Comparison of ENCODE assay signal across 2 cellular contexts in the genomic region with DNA sequence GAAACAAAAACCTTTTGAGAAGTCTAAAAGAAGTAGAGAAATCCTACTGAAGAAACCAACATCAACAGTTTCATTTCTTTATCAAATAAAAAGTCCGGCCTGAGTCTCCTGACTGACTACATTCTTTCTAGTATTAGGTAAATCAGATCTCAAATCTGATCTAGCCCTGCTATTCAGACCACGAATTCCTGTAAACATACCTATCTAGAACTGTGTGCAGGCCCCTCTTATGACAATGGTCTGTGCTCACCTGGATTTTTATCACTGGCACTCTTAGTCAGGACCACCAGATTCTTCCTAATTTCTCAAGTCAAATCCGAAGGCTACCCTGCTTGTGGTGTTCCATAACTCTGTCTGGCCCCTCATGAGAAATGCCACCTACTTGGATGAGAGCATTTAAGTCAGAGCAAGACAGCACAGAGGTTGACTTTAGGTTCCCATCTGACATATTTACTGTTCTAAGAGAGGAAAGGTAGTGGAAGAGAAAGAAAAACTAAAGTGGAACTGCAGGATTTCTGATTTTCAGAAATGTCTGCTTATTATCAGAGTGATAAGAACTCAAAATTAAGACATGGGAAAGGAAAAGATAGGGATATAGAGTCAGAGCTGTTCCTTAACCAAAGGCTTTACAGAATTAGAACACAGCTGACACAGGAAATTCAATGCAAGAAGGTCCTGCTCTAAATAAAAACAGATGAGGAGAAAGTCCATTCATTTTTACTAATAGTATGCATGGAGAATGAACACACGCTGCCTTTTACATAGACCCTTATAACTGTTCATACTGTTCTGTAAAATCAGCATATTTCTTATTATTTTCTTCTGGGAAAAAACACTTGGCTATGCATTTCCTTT.
TF ChIP-seq lines count a peak whose summit lies in the region.

No MANE protein-coding gene starts in this region.

TF ChIP-seq in HCT116, 20 proteins besides CTCF, POLR2A, EP300 and RAD21:
- no peak for TF ChIP-seq ZFX (IDR thresholded peaks at IDR 0.05)
- no peak for TF ChIP-seq SIN3A (IDR thresholded peaks at IDR 0.05; ENCODE audit: low read depth)
- TF ChIP-seq JUND (IDR thresholded peaks at IDR 0.05) = no peak
- TF ChIP-seq, protein P1, sequence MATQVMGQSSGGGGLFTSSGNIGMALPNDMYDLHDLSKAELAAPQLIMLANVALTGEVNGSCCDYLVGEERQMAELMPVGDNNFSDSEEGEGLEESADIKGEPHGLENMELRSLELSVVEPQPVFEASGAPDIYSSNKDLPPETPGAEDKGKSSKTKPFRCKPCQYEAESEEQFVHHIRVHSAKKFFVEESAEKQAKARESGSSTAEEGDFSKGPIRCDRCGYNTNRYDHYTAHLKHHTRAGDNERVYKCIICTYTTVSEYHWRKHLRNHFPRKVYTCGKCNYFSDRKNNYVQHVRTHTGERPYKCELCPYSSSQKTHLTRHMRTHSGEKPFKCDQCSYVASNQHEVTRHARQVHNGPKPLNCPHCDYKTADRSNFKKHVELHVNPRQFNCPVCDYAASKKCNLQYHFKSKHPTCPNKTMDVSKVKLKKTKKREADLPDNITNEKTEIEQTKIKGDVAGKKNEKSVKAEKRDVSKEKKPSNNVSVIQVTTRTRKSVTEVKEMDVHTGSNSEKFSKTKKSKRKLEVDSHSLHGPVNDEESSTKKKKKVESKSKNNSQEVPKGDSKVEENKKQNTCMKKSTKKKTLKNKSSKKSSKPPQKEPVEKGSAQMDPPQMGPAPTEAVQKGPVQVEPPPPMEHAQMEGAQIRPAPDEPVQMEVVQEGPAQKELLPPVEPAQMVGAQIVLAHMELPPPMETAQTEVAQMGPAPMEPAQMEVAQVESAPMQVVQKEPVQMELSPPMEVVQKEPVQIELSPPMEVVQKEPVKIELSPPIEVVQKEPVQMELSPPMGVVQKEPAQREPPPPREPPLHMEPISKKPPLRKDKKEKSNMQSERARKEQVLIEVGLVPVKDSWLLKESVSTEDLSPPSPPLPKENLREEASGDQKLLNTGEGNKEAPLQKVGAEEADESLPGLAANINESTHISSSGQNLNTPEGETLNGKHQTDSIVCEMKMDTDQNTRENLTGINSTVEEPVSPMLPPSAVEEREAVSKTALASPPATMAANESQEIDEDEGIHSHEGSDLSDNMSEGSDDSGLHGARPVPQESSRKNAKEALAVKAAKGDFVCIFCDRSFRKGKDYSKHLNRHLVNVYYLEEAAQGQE (IDR thresholded peaks at IDR 0.05; ENCODE audit: low read depth) = no peak
- no peak for TF ChIP-seq YY1 (IDR thresholded peaks at IDR 0.05; ENCODE audit: extremely low read depth, insufficient replicate concordance, low read depth, low read length)
- TF ChIP-seq EZH2 (IDR thresholded peaks at IDR 0.05) = no peak
- no peak for TF ChIP-seq FOSL1 (IDR thresholded peaks at IDR 0.05; ENCODE audit: low read depth)
- no peak for TF ChIP-seq SP1 (IDR thresholded peaks at IDR 0.05; ENCODE audit: low read depth)
- TF ChIP-seq, protein P2, sequence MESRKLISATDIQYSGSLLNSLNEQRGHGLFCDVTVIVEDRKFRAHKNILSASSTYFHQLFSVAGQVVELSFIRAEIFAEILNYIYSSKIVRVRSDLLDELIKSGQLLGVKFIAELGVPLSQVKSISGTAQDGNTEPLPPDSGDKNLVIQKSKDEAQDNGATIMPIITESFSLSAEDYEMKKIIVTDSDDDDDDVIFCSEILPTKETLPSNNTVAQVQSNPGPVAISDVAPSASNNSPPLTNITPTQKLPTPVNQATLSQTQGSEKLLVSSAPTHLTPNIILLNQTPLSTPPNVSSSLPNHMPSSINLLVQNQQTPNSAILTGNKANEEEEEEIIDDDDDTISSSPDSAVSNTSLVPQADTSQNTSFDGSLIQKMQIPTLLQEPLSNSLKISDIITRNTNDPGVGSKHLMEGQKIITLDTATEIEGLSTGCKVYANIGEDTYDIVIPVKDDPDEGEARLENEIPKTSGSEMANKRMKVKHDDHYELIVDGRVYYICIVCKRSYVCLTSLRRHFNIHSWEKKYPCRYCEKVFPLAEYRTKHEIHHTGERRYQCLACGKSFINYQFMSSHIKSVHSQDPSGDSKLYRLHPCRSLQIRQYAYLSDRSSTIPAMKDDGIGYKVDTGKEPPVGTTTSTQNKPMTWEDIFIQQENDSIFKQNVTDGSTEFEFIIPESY (IDR thresholded peaks at IDR 0.05; ENCODE audit: extremely low read depth, insufficient replicate concordance, low read length) = no peak
- no peak for TF ChIP-seq SRF (IDR thresholded peaks at IDR 0.05; ENCODE audit: low read depth)
TF ChIP-seq in HCT116: peak in this region for 0.

TF ChIP-seq in WTC11, 78 proteins besides CTCF, POLR2A, EP300 and RAD21:
- TF ChIP-seq ZNF396 (CRISPR knock-in tag; IDR thresholded peaks at IDR 0.05; ENCODE audit: borderline replicate concordance) = no peak
- no peak for TF ChIP-seq ZNF138 (CRISPR knock-in tag; conservative IDR thresholded peaks at IDR 0.05)
- TF ChIP-seq GABPB1 (CRISPR knock-in tag; IDR thresholded peaks at IDR 0.05) = no peak
- no peak for TF ChIP-seq SMAD4 (CRISPR knock-in tag; IDR thresholded peaks at IDR 0.05)
- no peak for TF ChIP-seq ATF1 (CRISPR knock-in tag; IDR thresholded peaks at IDR 0.05)
- no peak for TF ChIP-seq ZNF263 (CRISPR knock-in tag; IDR thresholded peaks at IDR 0.05; ENCODE audit: low read depth)
- TF ChIP-seq, protein P3, sequence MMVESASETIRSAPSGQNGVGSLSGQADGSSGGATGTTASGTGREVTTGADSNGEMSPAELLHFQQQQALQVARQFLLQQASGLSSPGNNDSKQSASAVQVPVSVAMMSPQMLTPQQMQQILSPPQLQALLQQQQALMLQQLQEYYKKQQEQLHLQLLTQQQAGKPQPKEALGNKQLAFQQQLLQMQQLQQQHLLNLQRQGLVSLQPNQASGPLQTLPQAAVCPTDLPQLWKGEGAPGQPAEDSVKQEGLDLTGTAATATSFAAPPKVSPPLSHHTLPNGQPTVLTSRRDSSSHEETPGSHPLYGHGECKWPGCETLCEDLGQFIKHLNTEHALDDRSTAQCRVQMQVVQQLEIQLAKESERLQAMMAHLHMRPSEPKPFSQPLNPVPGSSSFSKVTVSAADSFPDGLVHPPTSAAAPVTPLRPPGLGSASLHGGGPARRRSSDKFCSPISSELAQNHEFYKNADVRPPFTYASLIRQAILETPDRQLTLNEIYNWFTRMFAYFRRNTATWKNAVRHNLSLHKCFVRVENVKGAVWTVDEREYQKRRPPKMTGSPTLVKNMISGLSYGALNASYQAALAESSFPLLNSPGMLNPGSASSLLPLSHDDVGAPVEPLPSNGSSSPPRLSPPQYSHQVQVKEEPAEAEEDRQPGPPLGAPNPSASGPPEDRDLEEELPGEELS (CRISPR knock-in tag; IDR thresholded peaks at IDR 0.05) = no peak
- TF ChIP-seq, protein P4, sequence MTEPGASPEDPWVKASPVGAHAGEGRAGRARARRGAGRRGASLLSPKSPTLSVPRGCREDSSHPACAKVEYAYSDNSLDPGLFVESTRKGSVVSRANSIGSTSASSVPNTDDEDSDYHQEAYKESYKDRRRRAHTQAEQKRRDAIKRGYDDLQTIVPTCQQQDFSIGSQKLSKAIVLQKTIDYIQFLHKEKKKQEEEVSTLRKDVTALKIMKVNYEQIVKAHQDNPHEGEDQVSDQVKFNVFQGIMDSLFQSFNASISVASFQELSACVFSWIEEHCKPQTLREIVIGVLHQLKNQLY (CRISPR knock-in tag; IDR thresholded peaks at IDR 0.05) = no peak
- no peak for TF ChIP-seq FOXP1 (CRISPR knock-in tag; IDR thresholded peaks at IDR 0.05; ENCODE audit: borderline replicate concordance)
- no peak for TF ChIP-seq SP1 (CRISPR knock-in tag; conservative IDR thresholded peaks at IDR 0.05)
- TF ChIP-seq, protein P5, sequence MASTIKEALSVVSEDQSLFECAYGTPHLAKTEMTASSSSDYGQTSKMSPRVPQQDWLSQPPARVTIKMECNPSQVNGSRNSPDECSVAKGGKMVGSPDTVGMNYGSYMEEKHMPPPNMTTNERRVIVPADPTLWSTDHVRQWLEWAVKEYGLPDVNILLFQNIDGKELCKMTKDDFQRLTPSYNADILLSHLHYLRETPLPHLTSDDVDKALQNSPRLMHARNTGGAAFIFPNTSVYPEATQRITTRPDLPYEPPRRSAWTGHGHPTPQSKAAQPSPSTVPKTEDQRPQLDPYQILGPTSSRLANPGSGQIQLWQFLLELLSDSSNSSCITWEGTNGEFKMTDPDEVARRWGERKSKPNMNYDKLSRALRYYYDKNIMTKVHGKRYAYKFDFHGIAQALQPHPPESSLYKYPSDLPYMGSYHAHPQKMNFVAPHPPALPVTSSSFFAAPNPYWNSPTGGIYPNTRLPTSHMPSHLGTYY (CRISPR knock-in tag; IDR thresholded peaks at IDR 0.05) = no peak
- no peak for TF ChIP-seq TEAD4 (CRISPR knock-in tag; IDR thresholded peaks at IDR 0.05)
- TF ChIP-seq KAT7 (CRISPR knock-in tag; IDR thresholded peaks at IDR 0.05; ENCODE audit: borderline replicate concordance) = no peak
- TF ChIP-seq ZBTB21 (CRISPR knock-in tag; IDR thresholded peaks at IDR 0.05; ENCODE audit: borderline replicate concordance) = no peak
- no peak for TF ChIP-seq FOXK1 (CRISPR knock-in tag; IDR thresholded peaks at IDR 0.05)
